ENCODE assay signal across 9 cellular contexts in genomic region chr10:110008518-110009339, GRCh38. TPM values are rescaled to one million over a fixed set of nuclear protein-coding genes. Genes with fewer than 3 reads are reported as not detected.
DNase-seq lines count a peak whose midpoint lies in the region; ATAC-seq, FAIRE-seq and TF ChIP-seq lines count a peak whose summit lies in the region.
"Had no signal": no experiment of that assay in that cellular context is flagged by ENCODE, and none has a peak within 500 bp of the region (broad histone marks: within the 10 kb centered on the region; RNA-seq: fewer than 3 reads in every experiment).

No MANE protein-coding gene starts in this region.

- peak overlapping the region; percentile 71 for H3K4me3 ChIP-seq in SJCRH30
- H3K4me3 ChIP-seq in adrenal gland = peak overlapping the region; percentile 36 to 96 (median 82)
- peak overlapping the region; percentile 83 for H3K4me3 ChIP-seq in iPS-11a (ENCODE audit: low read depth, low read length)

- intact Hi-C loops in adrenal gland (cut with DNase I) = loop anchor here (10.0 kb wide), 1 partner anchor 124 kb away; no protein-coding TSS in a partner anchor

- peak; percentile 85 for FAIRE-seq in GM18507 (lab: Jason Lieb, UNC)
- FAIRE-seq: colon had no signal

- no peaks in the 10 kb centered on the region for H3K36me3 ChIP-seq in SJCRH30
- H3K36me3 ChIP-seq in adrenal gland (replicated peaks in 1 of 2) = no peaks in the 10 kb centered on the region

- H3K27me3 ChIP-seq in SJCRH30 (no peaks in the 10 kb centered on the region), adrenal gland (no peaks in the 10 kb centered on the region)

- DNase-seq in GM18507 (ENCODE audit: extremely low spot score, insufficient read length, low read depth) (no peak), SJCRH30 (peak; percentile 35 to 39), adrenal gland (peak; percentile 25 to 57 (median 35)), T1000 (lab: John Stamatoyannopoulos, UW) (no peak), GM10248 (ENCODE audit: extremely low spot score) (no peak)
- DNase-seq in stimulated activated CD4-positive, alpha-beta T cell treated with anti-CD3 and anti-CD28 coated beads, Interleukin-12 subunit alpha, Interleukin-12 subunit beta, amount 100 ng/mL, for 4 hours = peak; percentile 24

- WGBS in adrenal gland, 4 donors = 4 to 6% (median 5%) methylated on average over 18 to 30 of the region's 30 CpGs

- H3K4me1 ChIP-seq in SJCRH30 = peaks cover 20% of the 10 kb centered on the region
- H3K4me1 ChIP-seq in adrenal gland (replicated peaks in 1 of 2) = peaks cover 4 to 33% of the 10 kb centered on the region in 2 donors

- no peak for TF ChIP-seq POLR2A in adrenal gland (IDR thresholded peaks at IDR 0.05)

- H3K27ac ChIP-seq in SJCRH30 = peak overlapping the region; percentile 68
- H3K27ac ChIP-seq in adrenal gland = peak overlapping the region in 4 of 5 donors; percentile 81 to 90 (median 86)

- CTCF ChIA-PET in GM10248 (lab: Yijun Ruan, JAX) = interaction anchor here (0.8 to 1.4 kb wide), 2 partner anchors 31 to 125 kb away, joined by 3 to 5 read pairs; no protein-coding TSS in a partner anchor

- POLR2A ChIA-PET in GM10248 (lab: Yijun Ruan, JAX) = interaction anchor here (0.6 kb wide), 1 partner anchor 266 kb away, joined by 5 read pairs; no protein-coding TSS in a partner anchor

- H3K9me3 ChIP-seq in SJCRH30 (replicated peaks) (no peaks in the 10 kb centered on the region), adrenal gland (replicated peaks in 1 of 3) (no peaks in the 10 kb centered on the region)

- TF ChIP-seq CTCF in adrenal gland (IDR thresholded peaks at IDR 0.05) (no peak), GM10248 (IDR thresholded peaks at IDR 0.05; ENCODE audit: control extremely low read depth, extremely low read depth, low read depth, missing control alignments) (no peak)

- ATAC-seq in HG03175 (IDR thresholded peaks at IDR 0.05; ENCODE audit: unreplicated experiment) = peak; percentile 21

RNA-seq across cellular contexts. Expression of gene ADD3, which starts 0.9 kb away (rescaled TPM):
- total RNA-seq in SJCRH30 (2014; rRNA removed; shearing (Covaris generic)) = 51.2 and 57.8 TPM in 2 replicates
- total RNA-seq in adrenal gland = 100 to 1,000 TPM in 2 of 8 donors, 10 to 100 TPM in 6; 20.9 to 122 (median 49.4) TPM
- 10 to 100 TPM; 15.6 to 38.7 (median 31.6) TPM for polyA plus RNA-seq in adrenal gland

Comparison
In these comparisons a context has a peak if more than half of its experiments do, and no peak if none do; other contexts are left out.
1. DNase-seq: peak in SJCRH30 (2 of 2), adrenal gland (7 of 7) and stimulated activated CD4-positive, alpha-beta T cell treated with anti-CD3 and anti-CD28 coated beads, Interleukin-12 subunit alpha, Interleukin-12 subunit beta, amount 100 ng/mL, for 4 hours (single experiment); none in GM18507 (single experiment), T1000 (single experiment) and GM10248 (single experiment).
2. Peak in every context shown above with its lines, with median percentiles within 50 percentile points of each other: H3K4me3 ChIP-seq.